In the genomic region with DNA sequence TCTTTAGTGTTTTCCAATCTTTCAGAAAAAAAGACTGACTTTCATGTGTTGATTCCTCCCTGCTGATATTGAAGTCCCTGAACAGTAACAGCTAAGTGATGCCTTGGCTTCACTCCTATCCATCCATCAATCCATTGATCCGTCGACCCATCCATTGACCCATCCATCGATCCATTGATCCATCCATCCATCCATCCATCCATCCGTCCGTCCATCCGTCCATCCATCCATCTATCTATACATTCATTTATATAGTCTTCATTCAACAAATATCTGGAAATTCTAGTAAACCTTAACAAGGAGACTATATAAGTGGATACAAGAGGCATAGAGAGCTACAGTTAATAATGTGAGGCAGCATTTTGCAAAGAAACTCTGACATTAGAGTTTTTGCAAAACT, we compare ENCODE assay signal across 9 cellular contexts.
"Had no signal": no experiment of that assay in that cellular context is flagged by ENCODE, and none has a peak within 500 bp of the region (broad histone marks: within the 10 kb centered on the region; RNA-seq: fewer than 3 reads in every experiment).

No MANE protein-coding gene starts in this region.

- H3K9me3 Mint-ChIP-seq: GM23338, H9, HFFc6 had no signal

- ATAC-seq: GM23338, HCT116 had no signal

- H3K4me3 Mint-ChIP-seq: GM23338, H9, HFFc6 had no signal

- H3K4me2 ChIP-seq: GM23338 had no signal

- H3K4me1 ChIP-seq: HAP-1 had no signal

- H3K27ac Mint-ChIP-seq: GM23338, H9, HFFc6 had no signal

- H3K27ac ChIP-seq: GM23248 had no signal

- H3K9me3 ChIP-seq: HAP-1 had no signal

- DNase-seq: GM23248, GOT3, H7, H9, HCEC 1CT, HFFc6 had no signal

- H3K36me3 ChIP-seq: HAP-1 had no signal

- H3K9ac ChIP-seq: GM23248 had no signal

- H2AFZ ChIP-seq: GM23248, GM23338 had no signal

- H3K4me3 ChIP-seq: GM23248, GM23338, HAP-1 had no signal
